9 cellular contexts compared by ENCODE assay signal in genomic region chr2:31136732-31137131, GRCh38. TPM values are rescaled to one million over a fixed set of nuclear protein-coding genes. Genes with fewer than 3 reads are reported as not detected.
DNase-seq lines count a peak whose midpoint lies in the region; ATAC-seq and TF ChIP-seq lines count a peak whose summit lies in the region.
"Had no signal": no experiment of that assay in that cellular context is flagged by ENCODE, and none has a peak within 500 bp of the region (broad histone marks: within the 10 kb centered on the region; RNA-seq: fewer than 3 reads in every experiment).

No MANE protein-coding gene starts in this region.

- POLR2A ChIA-PET in activated CD4-positive, alpha-beta T cell treated with anti-CD3 and anti-CD28 coated beads, Interleukin-2, amount 10 ng/mL, durations not matched to agents 7 days and 5 days (lab: Charles Lee): no interaction called here
- POLR2A ChIA-PET in PC-9 (lab: Charles Lee; ENCODE audit: unreplicated experiment): no interaction called here

- no peak for DNase-seq in activated CD4-positive, alpha-beta T cell treated with anti-CD3 and anti-CD28 coated beads, Interleukin-2, amount 10 ng/mL, durations not matched to agents 7 days and 5 days
- DNase-seq in activated CD4-positive, alpha-beta T cell treated with anti-CD3 and anti-CD28 coated beads for 1 hour: no peak
- no peak for DNase-seq in PC-9
- no peak for DNase-seq in foreskin keratinocyte
- DNase-seq in spleen: no peak
- DNase-seq: stimulated activated CD8-positive, alpha-beta memory T cell treated with anti-CD3 and anti-CD28 coated beads, Interleukin-4, amount 100 ng/mL, for 48 hours had no signal

- peak overlapping the region; percentile 1 for H3K4me3 Mint-ChIP-seq in activated CD4-positive, alpha-beta T cell treated with anti-CD3 and anti-CD28 coated beads, Interleukin-2, amount 10 ng/mL, durations not matched to agents 7 days and 5 days

- H3K4me1 Mint-ChIP-seq in activated CD4-positive, alpha-beta T cell treated with anti-CD3 and anti-CD28 coated beads, Interleukin-2, amount 10 ng/mL, durations not matched to agents 7 days and 5 days: peaks cover 7% of the 10 kb centered on the region

- H3K4me3 ChIP-seq in PC-9 (peak overlapping the region; percentile 66), spleen (peak overlapping the region in 6 of 8 donors; percentile 39 to 85 (median 60))

- 21 to 33% (median 25%) methylated on average over 10 of the region's 10 CpGs for WGBS in spleen, 5 donors

- H3K9me3 ChIP-seq in PC-9 (ENCODE audit: insufficient read depth, low read depth) (no peaks in the 10 kb centered on the region), spleen (no peaks in the 10 kb centered on the region)

- CTCF ChIA-PET in activated CD4-positive, alpha-beta T cell treated with anti-CD3 and anti-CD28 coated beads, Interleukin-2, amount 10 ng/mL, durations not matched to agents 7 days and 5 days (lab: Charles Lee): no interaction called here
- CTCF ChIA-PET in PC-9 (lab: Charles Lee): no interaction called here

- H3K36me3 ChIP-seq in PC-9 (ENCODE audit: low read depth) (no peaks in the 10 kb centered on the region), spleen (no peaks in the 10 kb centered on the region)

- H3K27me3 ChIP-seq in PC-9 (ENCODE audit: insufficient read depth, low read depth) (no peaks in the 10 kb centered on the region), foreskin keratinocyte (peaks cover 9% of the 10 kb centered on the region), spleen (replicated peaks in 1 of 7) (peaks cover 0 to 73% (median 22%) of the 10 kb centered on the region in 7 donors)

- no peak overlapping the region for H3K27ac Mint-ChIP-seq in activated CD4-positive, alpha-beta T cell treated with anti-CD3 and anti-CD28 coated beads, Interleukin-2, amount 10 ng/mL, durations not matched to agents 7 days and 5 days

- peaks cover 56% of the 10 kb centered on the region for H3K79me2 ChIP-seq in PC-9 (ENCODE audit: low read depth)

- no peaks in the 10 kb centered on the region for H3K9me3 Mint-ChIP-seq in activated CD4-positive, alpha-beta T cell treated with anti-CD3 and anti-CD28 coated beads, Interleukin-2, amount 10 ng/mL, durations not matched to agents 7 days and 5 days

- no peaks in the 10 kb centered on the region for H3K9me2 ChIP-seq in PC-9 (ENCODE audit: insufficient read depth)

- intact Hi-C loops in PC-9 (cut with micrococcal nuclease; ENCODE audit: unreplicated experiment): loop anchor here (10.0 kb wide), 1 partner anchor 262 kb away; no protein-coding TSS in a partner anchor
- intact Hi-C loops in spleen (cut with DNase I; ENCODE audit: low total_unique reads): no loop called here

- H3K27ac ChIP-seq in PC-9: peak overlapping the region; percentile 68
- H3K27ac ChIP-seq in foreskin keratinocyte: peak overlapping the region; percentile 53
- no peak overlapping the region for H3K27ac ChIP-seq in spleen

- no TSS peak for BruUV-seq in PC-9 (replicated peaks; lab: Mats Ljungman, UMichigan)

- H3K36me3 Mint-ChIP-seq in activated CD4-positive, alpha-beta T cell treated with anti-CD3 and anti-CD28 coated beads, Interleukin-2, amount 10 ng/mL, durations not matched to agents 7 days and 5 days (ENCODE audit: low read depth): no peaks in the 10 kb centered on the region

- peak overlapping the region; percentile 91 for H2AFZ ChIP-seq in PC-9

- peaks cover 53% of the 10 kb centered on the region for H3K27me3 Mint-ChIP-seq in activated CD4-positive, alpha-beta T cell treated with anti-CD3 and anti-CD28 coated beads, Interleukin-2, amount 10 ng/mL, durations not matched to agents 7 days and 5 days

- TF ChIP-seq CTCF in PC-9 (conservative IDR thresholded peaks at IDR 0.05) (no peak), foreskin keratinocyte (conservative IDR thresholded peaks at IDR 0.05) (no peak), spleen (IDR thresholded peaks at IDR 0.05 in 8 of 11, conservative IDR thresholded peaks at IDR 0.05 in 3 of 11) (no peak)

- H3K4me1 ChIP-seq in PC-9 (replicated peaks; ENCODE audit: insufficient read depth) (peaks cover 52% of the 10 kb centered on the region), foreskin keratinocyte (peaks cover 20% of the 10 kb centered on the region), spleen (peaks cover 10 to 37% (median 26%) of the 10 kb centered on the region in 6 donors)

- H3F3A ChIP-seq in PC-9 (ENCODE audit: insufficient read depth, low read depth): peaks cover 38% of the 10 kb centered on the region

- TF ChIP-seq POLR2A in spleen (IDR thresholded peaks at IDR 0.05): no peak

- H3K4me2 ChIP-seq in PC-9: peak overlapping the region; percentile 76

- no peaks in the 10 kb centered on the region for H4K20me1 ChIP-seq in PC-9 (ENCODE audit: insufficient read depth)

- ATAC-seq in foreskin keratinocyte (no peak), GM21619 (IDR thresholded peaks at IDR 0.05; ENCODE audit: unreplicated experiment) (no peak), HG02973 (IDR thresholded peaks at IDR 0.05; ENCODE audit: unreplicated experiment) (no peak), GM21529 (IDR thresholded peaks at IDR 0.05; ENCODE audit: unreplicated experiment) (no peak)

RNA-seq across cellular contexts. Expression of gene GALNT14, which starts 1.5 kb away (rescaled TPM):
- total RNA-seq in activated CD4-positive, alpha-beta T cell treated with anti-CD3 and anti-CD28 coated beads, Interleukin-2, amount 10 ng/mL, durations not matched to agents 7 days and 5 days: not detected
- total RNA-seq in PC-9 (2021) (2.4 and 3.1 TPM in 2 replicates), foreskin keratinocyte (42.0 and 46.3 TPM in 2 replicates), spleen (10 to 100 TPM in 1 of 7 donors, 1 to 10 TPM in 6; 2.7 to 18.5 (median 5.8) TPM)
- polyA plus RNA-seq in foreskin keratinocyte (44.7 and 50.6 TPM in 2 replicates), spleen (1 to 10 TPM; 3.4 to 4.8 (median 3.6) TPM)

Comparison
In these comparisons a context has a peak if more than half of its experiments do, and no peak if none do; other contexts are left out.
1. H3K27ac ChIP-seq: peak in PC-9 (single experiment) and foreskin keratinocyte (single experiment); none in spleen (0 of 8).